In the genomic region with DNA sequence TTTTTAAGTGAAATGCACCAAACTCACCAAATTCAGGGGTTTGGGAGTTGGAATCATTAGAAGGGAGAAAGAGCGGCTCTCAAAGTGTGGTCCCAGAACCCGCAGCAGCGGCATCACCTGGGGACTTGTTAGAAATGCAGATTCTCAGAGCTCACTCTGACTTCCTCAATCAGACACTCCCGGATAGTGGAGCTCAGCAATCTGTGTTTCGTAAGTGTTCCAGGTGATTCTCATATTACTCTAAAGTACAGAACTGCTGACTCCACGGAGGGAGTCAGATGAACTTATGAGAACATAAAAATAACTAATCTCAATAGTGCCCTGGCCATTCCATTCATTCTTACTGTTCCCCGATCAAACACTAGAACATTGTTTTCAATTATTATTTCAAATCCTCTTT, we compare ENCODE assay signal across 14 cellular contexts.
"Had no signal": no experiment of that assay in that cellular context is flagged by ENCODE, and none has a peak within 500 bp of the region (broad histone marks: within the 10 kb centered on the region; RNA-seq: fewer than 3 reads in every experiment).

No MANE protein-coding gene starts in this region.

- H3K27me3 ChIP-seq: colonic mucosa, neural progenitor cell, ovary, stomach had no signal

- H3K36me3 Mint-ChIP-seq: natural killer cell treated with Interleukin-12 subunit alpha and Interleukin-12 subunit beta and Interleukin-15 and Interleukin-18, amount 100 ng/mL, for 72 hours; neural progenitor cell had no signal

- H3K27ac Mint-ChIP-seq: natural killer cell treated with Interleukin-12 subunit alpha and Interleukin-12 subunit beta and Interleukin-15 and Interleukin-18, amount 100 ng/mL, for 72 hours; neural progenitor cell had no signal

- H3K4me1 Mint-ChIP-seq: neural progenitor cell had no signal

- H3K4me2 ChIP-seq: neural progenitor cell had no signal

- H3K4me3 ChIP-seq: colonic mucosa, neural progenitor cell, ovary, stomach had no signal

- DNase-seq: colonic mucosa; dermis blood vessel endothelial cell; midbrain; nucleus accumbens; ovary; right cardiac atrium; small intestine; stimulated activated CD4-positive, alpha-beta T cell treated with anti-CD3 and anti-CD28 coated beads, Interleukin-12 subunit alpha, Interleukin-12 subunit beta, amount 100 ng/mL, for 4 hours; stimulated activated naive CD4-positive, alpha-beta T cell; stomach; substantia nigra had no signal

- H3K9me3 Mint-ChIP-seq: neural progenitor cell had no signal

- H3K4me3 Mint-ChIP-seq: natural killer cell treated with Interleukin-12 subunit alpha and Interleukin-12 subunit beta and Interleukin-15 and Interleukin-18, amount 100 ng/mL, for 72 hours; neural progenitor cell had no signal

- H3K4me1 ChIP-seq: colonic mucosa, neural progenitor cell, stomach had no signal

- H3K27me3 Mint-ChIP-seq: natural killer cell treated with Interleukin-12 subunit alpha and Interleukin-12 subunit beta and Interleukin-15 and Interleukin-18, amount 100 ng/mL, for 72 hours had no signal

- H3K27ac ChIP-seq: colonic mucosa, neural progenitor cell, ovary, stomach had no signal

- H3K9me3 ChIP-seq: colonic mucosa, ovary, stomach had no signal

- H2AFZ ChIP-seq: neural progenitor cell had no signal

- H3K36me3 ChIP-seq: colonic mucosa, neural progenitor cell, ovary, stomach had no signal

- ATAC-seq: esophagus mucosa; natural killer cell treated with Interleukin-12 subunit alpha and Interleukin-12 subunit beta and Interleukin-15 and Interleukin-18, amount 100 ng/mL, for 72 hours; right cardiac atrium had no signal
